20 cellular contexts compared by ENCODE assay signal in the genomic region with DNA sequence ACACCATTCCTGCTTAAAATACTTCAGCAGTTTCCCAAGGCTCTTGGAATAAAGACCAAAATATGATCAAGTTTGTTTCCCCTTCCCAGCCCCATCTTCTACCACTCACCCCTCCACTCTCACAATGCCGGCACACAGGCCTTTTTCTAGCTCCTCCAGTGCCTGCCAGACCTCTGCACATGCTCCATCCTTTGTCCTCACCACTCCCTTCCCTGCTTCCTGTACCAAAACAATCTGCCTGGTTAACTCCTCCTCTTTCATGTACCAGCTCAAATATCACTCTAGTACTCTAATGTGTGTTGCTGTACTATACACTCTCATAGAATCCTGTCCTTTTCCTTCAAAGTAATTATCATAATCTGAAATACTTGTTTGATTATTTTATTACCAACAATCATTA. TPM values are rescaled to one million over a fixed set of nuclear protein-coding genes. Genes with fewer than 3 reads are reported as not detected.
DNase-seq lines count a peak whose midpoint lies in the region; ATAC-seq and TF ChIP-seq lines count a peak whose summit lies in the region.
"Had no signal": no experiment of that assay in that cellular context is flagged by ENCODE, and none has a peak within 500 bp of the region (broad histone marks: within the 10 kb centered on the region; RNA-seq: fewer than 3 reads in every experiment).

No MANE protein-coding gene starts in this region.

- H3K4me3 Mint-ChIP-seq in brain, result peak overlapping the region; percentile 2 to 73 (median 50)
- H3K4me3 Mint-ChIP-seq in nephron progenitor cell, result peak overlapping the region; percentile 1
- H3K4me3 Mint-ChIP-seq: activated CD4-positive, alpha-beta memory T cell treated with anti-CD3 and anti-CD28 coated beads, Interleukin-2, amount 10 ng/mL, durations not matched to agents 7 days and 5 days had no signal

- no peak for ATAC-seq in left lobe of liver
- ATAC-seq: GM12878; stimulated activated naive CD8-positive, alpha-beta T cell treated with anti-CD3 and anti-CD28 coated beads, Interleukin-15, Interleukin-2, amounts not matched to agents 100 U/mL and 50 U/mL, for 24 hours had no signal

- peaks cover 62% of the 10 kb centered on the region for H3K36me3 Mint-ChIP-seq in brain
- peaks cover 72% of the 10 kb centered on the region for H3K36me3 Mint-ChIP-seq in nephron progenitor cell (ENCODE audit: low read depth)

- DNase-seq in ELR (ENCODE audit: low read depth) (peak; percentile 24), HCEC 1CT (peak; percentile 15), nephron progenitor cell (no peak), ureter (ENCODE audit: low spot score) (no peak), left lobe of liver (ENCODE audit: low spot score) (no peak), iPS-NIHi7 (ENCODE audit: extremely low spot score) (no peak)
- DNase-seq: activated CD4-positive, alpha-beta memory T cell treated with anti-CD3 and anti-CD28 coated beads, Interleukin-2, amount 10 ng/mL, durations not matched to agents 7 days and 5 days; anterior cingulate cortex; cerebellar nuclear complex; effector memory CD8-positive, alpha-beta T cell; H7; head of caudate nucleus; NCI-H187 treated with DMSO at 0.1 percent for 48 hours; NCI-H526 treated with DMSO at 0.1 percent for 48 hours; PC-9; sigmoid colon; stimulated activated naive CD8-positive, alpha-beta T cell treated with anti-CD3 and anti-CD28 coated beads, Interleukin-15, Interleukin-2, amounts not matched to agents 100 U/mL and 50 U/mL, for 24 hours; T-helper 2 cell had no signal

- peaks cover 0 to 10% (median 3%) of the 10 kb centered on the region in 5 experiments for H3K9me3 Mint-ChIP-seq in brain
- H3K9me3 Mint-ChIP-seq in nephron progenitor cell, result peaks cover 5% of the 10 kb centered on the region
- H3K9me3 Mint-ChIP-seq: activated CD4-positive, alpha-beta memory T cell treated with anti-CD3 and anti-CD28 coated beads, Interleukin-2, amount 10 ng/mL, durations not matched to agents 7 days and 5 days; effector memory CD8-positive, alpha-beta T cell had no signal

- TF ChIP-seq CTCF in brain (conservative IDR thresholded peaks at IDR 0.05), result no peak
- TF ChIP-seq CTCF in nephron progenitor cell (IDR thresholded peaks at IDR 0.05), result no peak

- H3K27ac Mint-ChIP-seq in brain (peak overlapping the region; percentile 27 to 92 (median 87)), nephron progenitor cell (peak overlapping the region; percentile 85)
- H3K27ac Mint-ChIP-seq: activated CD4-positive, alpha-beta memory T cell treated with anti-CD3 and anti-CD28 coated beads, Interleukin-2, amount 10 ng/mL, durations not matched to agents 7 days and 5 days had no signal

- H3K4me1 Mint-ChIP-seq in brain (peaks cover 78% of the 10 kb centered on the region), nephron progenitor cell (peaks cover 40% of the 10 kb centered on the region)

- H3K27me3 Mint-ChIP-seq in brain (no peaks in the 10 kb centered on the region), nephron progenitor cell (ENCODE audit: low read depth, poor library complexity) (no peaks in the 10 kb centered on the region)

RNA-seq across cellular contexts. Expression of a gene that starts 19.4 kb away (rescaled TPM):
- 142 TPM for polyA plus RNA-seq in brain (ENCODE audit: insufficient read depth, low read depth, low replicate concordance)
- 61.2 TPM for total RNA-seq in ureter
- 3.1 TPM for total RNA-seq in left lobe of liver

RNA-seq across cellular contexts. Expression of a gene that starts 56.3 kb away (rescaled TPM):
- 1.5 TPM for polyA plus RNA-seq in brain (ENCODE audit: insufficient read depth, low read depth, low replicate concordance)
- total RNA-seq in ureter (22.6 TPM), left lobe of liver (4.9 TPM)

RNA-seq across cellular contexts. Expression of a gene that starts 58.1 kb away (rescaled TPM):
- 5.0 TPM for polyA plus RNA-seq in brain (ENCODE audit: insufficient read depth, low read depth, low replicate concordance)
- 13.1 TPM for total RNA-seq in ureter
- 4.3 TPM for total RNA-seq in left lobe of liver

Comparison
In these comparisons a context has a peak if more than half of its experiments do, and no peak if none do; other contexts are left out.
1. DNase-seq: peak in ELR (single experiment) and HCEC 1CT (single experiment); none in nephron progenitor cell (single experiment), ureter (single experiment), left lobe of liver (single experiment) and iPS-NIHi7 (single experiment).
2. RNA of a gene that starts 19.4 kb away (total RNA-seq): 61.2 TPM in ureter (single experiment); 3.1 TPM in left lobe of liver (single experiment); every median in the first group is over 10 times any median in the second.